ENCODE assay signal across 1 cellular context in the genomic region with DNA sequence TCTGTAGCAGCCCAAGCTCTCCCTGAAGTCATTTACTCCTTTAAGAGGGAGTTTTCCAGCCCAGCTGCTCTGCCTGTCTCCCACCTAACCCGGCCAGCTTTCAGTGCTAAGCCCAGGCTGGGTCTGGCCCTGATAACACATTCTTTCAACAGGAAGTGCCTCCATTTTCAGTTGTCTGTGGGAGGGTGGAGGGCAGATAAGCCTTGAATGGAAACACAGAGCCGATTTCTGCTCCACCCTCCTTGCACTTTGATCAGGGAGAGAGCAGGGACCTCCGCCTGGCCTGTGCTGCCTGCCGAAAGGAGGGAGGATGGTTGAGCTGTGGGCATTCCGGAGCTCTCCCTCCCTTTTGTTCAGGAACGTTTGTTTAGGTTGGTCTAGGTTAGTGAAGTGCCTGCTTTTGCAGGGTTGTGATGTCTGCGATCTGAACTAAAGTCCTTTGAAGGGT.
TF ChIP-seq lines count a peak whose summit lies in the region.

No MANE protein-coding gene starts in this region.

TF ChIP-seq in HepG2, 621 proteins besides CTCF, POLR2A, EP300 and RAD21 (continued from another document and continues in another):
- TF ChIP-seq, protein P1, sequence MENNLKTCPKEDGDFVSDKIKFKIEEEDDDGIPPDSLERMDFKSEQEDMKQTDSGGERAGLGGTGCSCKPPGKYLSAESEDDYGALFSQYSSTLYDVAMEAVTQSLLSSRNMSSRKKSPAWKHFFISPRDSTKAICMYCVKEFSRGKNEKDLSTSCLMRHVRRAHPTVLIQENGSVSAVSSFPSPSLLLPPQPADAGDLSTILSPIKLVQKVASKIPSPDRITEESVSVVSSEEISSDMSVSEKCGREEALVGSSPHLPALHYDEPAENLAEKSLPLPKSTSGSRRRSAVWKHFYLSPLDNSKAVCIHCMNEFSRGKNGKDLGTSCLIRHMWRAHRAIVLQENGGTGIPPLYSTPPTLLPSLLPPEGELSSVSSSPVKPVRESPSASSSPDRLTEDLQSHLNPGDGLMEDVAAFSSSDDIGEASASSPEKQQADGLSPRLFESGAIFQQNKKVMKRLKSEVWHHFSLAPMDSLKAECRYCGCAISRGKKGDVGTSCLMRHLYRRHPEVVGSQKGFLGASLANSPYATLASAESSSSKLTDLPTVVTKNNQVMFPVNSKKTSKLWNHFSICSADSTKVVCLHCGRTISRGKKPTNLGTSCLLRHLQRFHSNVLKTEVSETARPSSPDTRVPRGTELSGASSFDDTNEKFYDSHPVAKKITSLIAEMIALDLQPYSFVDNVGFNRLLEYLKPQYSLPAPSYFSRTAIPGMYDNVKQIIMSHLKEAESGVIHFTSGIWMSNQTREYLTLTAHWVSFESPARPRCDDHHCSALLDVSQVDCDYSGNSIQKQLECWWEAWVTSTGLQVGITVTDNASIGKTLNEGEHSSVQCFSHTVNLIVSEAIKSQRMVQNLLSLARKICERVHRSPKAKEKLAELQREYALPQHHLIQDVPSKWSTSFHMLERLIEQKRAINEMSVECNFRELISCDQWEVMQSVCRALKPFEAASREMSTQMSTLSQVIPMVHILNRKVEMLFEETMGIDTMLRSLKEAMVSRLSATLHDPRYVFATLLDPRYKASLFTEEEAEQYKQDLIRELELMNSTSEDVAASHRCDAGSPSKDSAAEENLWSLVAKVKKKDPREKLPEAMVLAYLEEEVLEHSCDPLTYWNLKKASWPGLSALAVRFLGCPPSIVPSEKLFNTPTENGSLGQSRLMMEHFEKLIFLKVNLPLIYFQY (CRISPR knock-in tag; IDR thresholded peaks at IDR 0.05; ENCODE audit: borderline replicate concordance) = no peak
- TF ChIP-seq KMT2A (CRISPR knock-in tag; IDR thresholded peaks at IDR 0.05) = peak; percentile 62
- no peak for TF ChIP-seq NR2F2 (IDR thresholded peaks at IDR 0.05; ENCODE audit: borderline replicate concordance, low read depth)
- TF ChIP-seq CCAR2 (optimal IDR thresholded peaks at IDR 0.05; ENCODE audit: low read depth, low read length) = peak; percentile 57
- TF ChIP-seq ZNF883 (CRISPR knock-in tag; IDR thresholded peaks at IDR 0.05; ENCODE audit: not compliant biosample characterization) = no peak
- TF ChIP-seq SP1 (IDR thresholded peaks at IDR 0.05) = no peak
- no peak for TF ChIP-seq SP1 (CRISPR knock-in tag; IDR thresholded peaks at IDR 0.05)
- TF ChIP-seq ZNF225 (CRISPR knock-in tag; IDR thresholded peaks at IDR 0.05) = no peak
- TF ChIP-seq, protein P2, sequence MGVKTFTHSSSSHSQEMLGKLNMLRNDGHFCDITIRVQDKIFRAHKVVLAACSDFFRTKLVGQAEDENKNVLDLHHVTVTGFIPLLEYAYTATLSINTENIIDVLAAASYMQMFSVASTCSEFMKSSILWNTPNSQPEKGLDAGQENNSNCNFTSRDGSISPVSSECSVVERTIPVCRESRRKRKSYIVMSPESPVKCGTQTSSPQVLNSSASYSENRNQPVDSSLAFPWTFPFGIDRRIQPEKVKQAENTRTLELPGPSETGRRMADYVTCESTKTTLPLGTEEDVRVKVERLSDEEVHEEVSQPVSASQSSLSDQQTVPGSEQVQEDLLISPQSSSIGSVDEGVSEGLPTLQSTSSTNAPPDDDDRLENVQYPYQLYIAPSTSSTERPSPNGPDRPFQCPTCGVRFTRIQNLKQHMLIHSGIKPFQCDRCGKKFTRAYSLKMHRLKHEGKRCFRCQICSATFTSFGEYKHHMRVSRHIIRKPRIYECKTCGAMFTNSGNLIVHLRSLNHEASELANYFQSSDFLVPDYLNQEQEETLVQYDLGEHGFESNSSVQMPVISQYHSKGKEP (CRISPR knock-in tag; IDR thresholded peaks at IDR 0.05) = no peak
- TF ChIP-seq SRSF9 (IDR thresholded peaks at IDR 0.05; ENCODE audit: borderline replicate concordance, insufficient read depth, low read depth, low read length, poor library complexity, severe bottlenecking) = no peak
- TF ChIP-seq, protein P3, sequence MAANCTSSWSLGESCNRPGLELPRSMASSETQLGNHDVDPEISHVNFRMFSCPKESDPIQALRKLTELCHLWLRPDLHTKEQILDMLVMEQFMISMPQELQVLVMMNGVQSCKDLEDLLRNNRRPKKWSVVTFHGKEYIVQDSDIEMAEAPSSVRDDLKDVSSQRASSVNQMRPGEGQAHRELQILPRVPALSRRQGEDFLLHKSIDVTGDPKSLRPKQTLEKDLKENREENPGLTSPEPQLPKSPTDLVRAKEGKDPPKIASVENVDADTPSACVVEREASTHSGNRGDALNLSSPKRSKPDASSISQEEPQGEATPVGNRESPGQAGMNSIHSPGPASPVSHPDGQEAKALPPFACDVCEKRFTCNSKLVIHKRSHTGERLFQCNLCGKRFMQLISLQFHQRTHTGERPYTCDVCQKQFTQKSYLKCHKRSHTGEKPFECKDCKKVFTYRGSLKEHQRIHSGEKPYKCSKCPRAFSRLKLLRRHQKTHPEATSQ (CRISPR knock-in tag; IDR thresholded peaks at IDR 0.05; ENCODE audit: borderline replicate concordance) = no peak
- TF ChIP-seq XBP1 (CRISPR knock-in tag; IDR thresholded peaks at IDR 0.05) = no peak
- TF ChIP-seq, protein P4, sequence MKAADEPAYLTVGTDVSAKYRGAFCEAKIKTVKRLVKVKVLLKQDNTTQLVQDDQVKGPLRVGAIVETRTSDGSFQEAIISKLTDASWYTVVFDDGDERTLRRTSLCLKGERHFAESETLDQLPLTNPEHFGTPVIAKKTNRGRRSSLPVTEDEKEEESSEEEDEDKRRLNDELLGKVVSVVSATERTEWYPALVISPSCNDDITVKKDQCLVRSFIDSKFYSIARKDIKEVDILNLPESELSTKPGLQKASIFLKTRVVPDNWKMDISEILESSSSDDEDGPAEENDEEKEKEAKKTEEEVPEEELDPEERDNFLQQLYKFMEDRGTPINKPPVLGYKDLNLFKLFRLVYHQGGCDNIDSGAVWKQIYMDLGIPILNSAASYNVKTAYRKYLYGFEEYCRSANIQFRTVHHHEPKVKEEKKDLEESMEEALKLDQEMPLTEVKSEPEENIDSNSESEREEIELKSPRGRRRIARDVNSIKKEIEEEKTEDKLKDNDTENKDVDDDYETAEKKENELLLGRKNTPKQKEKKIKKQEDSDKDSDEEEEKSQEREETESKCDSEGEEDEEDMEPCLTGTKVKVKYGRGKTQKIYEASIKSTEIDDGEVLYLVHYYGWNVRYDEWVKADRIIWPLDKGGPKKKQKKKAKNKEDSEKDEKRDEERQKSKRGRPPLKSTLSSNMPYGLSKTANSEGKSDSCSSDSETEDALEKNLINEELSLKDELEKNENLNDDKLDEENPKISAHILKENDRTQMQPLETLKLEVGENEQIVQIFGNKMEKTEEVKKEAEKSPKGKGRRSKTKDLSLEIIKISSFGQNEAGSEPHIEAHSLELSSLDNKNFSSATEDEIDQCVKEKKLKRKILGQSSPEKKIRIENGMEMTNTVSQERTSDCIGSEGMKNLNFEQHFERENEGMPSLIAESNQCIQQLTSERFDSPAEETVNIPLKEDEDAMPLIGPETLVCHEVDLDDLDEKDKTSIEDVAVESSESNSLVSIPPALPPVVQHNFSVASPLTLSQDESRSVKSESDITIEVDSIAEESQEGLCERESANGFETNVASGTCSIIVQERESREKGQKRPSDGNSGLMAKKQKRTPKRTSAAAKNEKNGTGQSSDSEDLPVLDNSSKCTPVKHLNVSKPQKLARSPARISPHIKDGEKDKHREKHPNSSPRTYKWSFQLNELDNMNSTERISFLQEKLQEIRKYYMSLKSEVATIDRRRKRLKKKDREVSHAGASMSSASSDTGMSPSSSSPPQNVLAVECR (CRISPR knock-in tag; IDR thresholded peaks at IDR 0.05; ENCODE audit: borderline replicate concordance) = peak; percentile 30; the same call in 1 of the 2 replicates
- no peak for TF ChIP-seq ZNF598 (CRISPR knock-in tag; IDR thresholded peaks at IDR 0.05; ENCODE audit: borderline replicate concordance)
- no peak for TF ChIP-seq PCBP2 (optimal IDR thresholded peaks at IDR 0.05; ENCODE audit: low read depth, low read length, poor library complexity, severe bottlenecking)
- TF ChIP-seq ZNF205 (CRISPR knock-in tag; IDR thresholded peaks at IDR 0.05) = 0 out of 2 replicates have a peak, but pooled peaks have one; percentile 27
- TF ChIP-seq ZNF34 (CRISPR knock-in tag; IDR thresholded peaks at IDR 0.05; ENCODE audit: borderline replicate concordance) = no peak
- TF ChIP-seq RFX3 (CRISPR knock-in tag; IDR thresholded peaks at IDR 0.05) = no peak
- TF ChIP-seq ZNF678 (CRISPR knock-in tag; IDR thresholded peaks at IDR 0.05) = no peak
- TF ChIP-seq, protein P5, sequence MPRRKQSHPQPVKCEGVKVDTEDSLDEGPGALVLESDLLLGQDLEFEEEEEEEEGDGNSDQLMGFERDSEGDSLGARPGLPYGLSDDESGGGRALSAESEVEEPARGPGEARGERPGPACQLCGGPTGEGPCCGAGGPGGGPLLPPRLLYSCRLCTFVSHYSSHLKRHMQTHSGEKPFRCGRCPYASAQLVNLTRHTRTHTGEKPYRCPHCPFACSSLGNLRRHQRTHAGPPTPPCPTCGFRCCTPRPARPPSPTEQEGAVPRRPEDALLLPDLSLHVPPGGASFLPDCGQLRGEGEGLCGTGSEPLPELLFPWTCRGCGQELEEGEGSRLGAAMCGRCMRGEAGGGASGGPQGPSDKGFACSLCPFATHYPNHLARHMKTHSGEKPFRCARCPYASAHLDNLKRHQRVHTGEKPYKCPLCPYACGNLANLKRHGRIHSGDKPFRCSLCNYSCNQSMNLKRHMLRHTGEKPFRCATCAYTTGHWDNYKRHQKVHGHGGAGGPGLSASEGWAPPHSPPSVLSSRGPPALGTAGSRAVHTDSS (CRISPR knock-in tag; conservative IDR thresholded peaks at IDR 0.05) = no peak
- TF ChIP-seq SMAD9 (CRISPR knock-in tag; IDR thresholded peaks at IDR 0.05) = no peak
- no peak for TF ChIP-seq ZFP36 (IDR thresholded peaks at IDR 0.05; ENCODE audit: borderline replicate concordance, low read depth, low read length, partially characterized antibody)
- no peak for TF ChIP-seq NFIC (IDR thresholded peaks at IDR 0.05; ENCODE audit: low read length)
- no peak for TF ChIP-seq MTA3 (CRISPR knock-in tag; IDR thresholded peaks at IDR 0.05)
- TF ChIP-seq EZH2 (conservative IDR thresholded peaks at IDR 0.05; ENCODE audit: low read depth, low read length) = no peak
- TF ChIP-seq, protein P6, sequence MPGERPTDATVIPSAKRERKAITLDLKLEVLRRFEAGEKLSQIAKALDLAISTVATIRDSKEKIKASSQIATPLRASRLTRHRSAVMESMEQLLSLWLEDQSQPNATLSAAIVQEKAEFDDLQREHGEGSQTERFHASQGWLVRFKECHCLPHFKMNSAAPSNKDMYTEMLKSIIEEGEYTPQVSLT (CRISPR knock-in tag; IDR thresholded peaks at IDR 0.05; ENCODE audit: borderline replicate concordance, low read depth) = no peak
- TF ChIP-seq ZNF136 (CRISPR knock-in tag; IDR thresholded peaks at IDR 0.05; ENCODE audit: low read depth) = no peak
- peak; percentile 44 for TF ChIP-seq RARA (CRISPR knock-in tag; IDR thresholded peaks at IDR 0.05)
- no peak for TF ChIP-seq NCOA5 (CRISPR knock-in tag; IDR thresholded peaks at IDR 0.05)
- peak; percentile 73 for TF ChIP-seq NCOA2 (CRISPR knock-in tag; IDR thresholded peaks at IDR 0.05)
- TF ChIP-seq, protein P7, sequence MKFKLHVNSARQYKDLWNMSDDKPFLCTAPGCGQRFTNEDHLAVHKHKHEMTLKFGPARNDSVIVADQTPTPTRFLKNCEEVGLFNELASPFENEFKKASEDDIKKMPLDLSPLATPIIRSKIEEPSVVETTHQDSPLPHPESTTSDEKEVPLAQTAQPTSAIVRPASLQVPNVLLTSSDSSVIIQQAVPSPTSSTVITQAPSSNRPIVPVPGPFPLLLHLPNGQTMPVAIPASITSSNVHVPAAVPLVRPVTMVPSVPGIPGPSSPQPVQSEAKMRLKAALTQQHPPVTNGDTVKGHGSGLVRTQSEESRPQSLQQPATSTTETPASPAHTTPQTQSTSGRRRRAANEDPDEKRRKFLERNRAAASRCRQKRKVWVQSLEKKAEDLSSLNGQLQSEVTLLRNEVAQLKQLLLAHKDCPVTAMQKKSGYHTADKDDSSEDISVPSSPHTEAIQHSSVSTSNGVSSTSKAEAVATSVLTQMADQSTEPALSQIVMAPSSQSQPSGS (CRISPR knock-in tag; IDR thresholded peaks at IDR 0.05) = peak; percentile 38; the same call in 1 of the 2 replicates
- no peak for TF ChIP-seq ZBTB7A (CRISPR knock-in tag; IDR thresholded peaks at IDR 0.05)
- TF ChIP-seq MYNN (CRISPR knock-in tag; IDR thresholded peaks at IDR 0.05; ENCODE audit: low read depth) = no peak
- TF ChIP-seq ZNF891 (CRISPR knock-in tag; IDR thresholded peaks at IDR 0.05) = no peak
- TF ChIP-seq ZNF790 (CRISPR knock-in tag; IDR thresholded peaks at IDR 0.05; ENCODE audit: borderline replicate concordance) = no peak
- TF ChIP-seq, protein P8, sequence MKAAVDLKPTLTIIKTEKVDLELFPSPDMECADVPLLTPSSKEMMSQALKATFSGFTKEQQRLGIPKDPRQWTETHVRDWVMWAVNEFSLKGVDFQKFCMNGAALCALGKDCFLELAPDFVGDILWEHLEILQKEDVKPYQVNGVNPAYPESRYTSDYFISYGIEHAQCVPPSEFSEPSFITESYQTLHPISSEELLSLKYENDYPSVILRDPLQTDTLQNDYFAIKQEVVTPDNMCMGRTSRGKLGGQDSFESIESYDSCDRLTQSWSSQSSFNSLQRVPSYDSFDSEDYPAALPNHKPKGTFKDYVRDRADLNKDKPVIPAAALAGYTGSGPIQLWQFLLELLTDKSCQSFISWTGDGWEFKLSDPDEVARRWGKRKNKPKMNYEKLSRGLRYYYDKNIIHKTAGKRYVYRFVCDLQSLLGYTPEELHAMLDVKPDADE (CRISPR knock-in tag; IDR thresholded peaks at IDR 0.05) = no peak
- no peak for TF ChIP-seq ATRX (CRISPR knock-in tag; IDR thresholded peaks at IDR 0.05; ENCODE audit: borderline replicate concordance)
- no peak for TF ChIP-seq TRIM24 (CRISPR knock-in tag; IDR thresholded peaks at IDR 0.05)
- no peak for TF ChIP-seq KDM4B (CRISPR knock-in tag; IDR thresholded peaks at IDR 0.05)
- TF ChIP-seq ZNF605 (CRISPR knock-in tag; IDR thresholded peaks at IDR 0.05) = no peak
- TF ChIP-seq YEATS4 (CRISPR knock-in tag; IDR thresholded peaks at IDR 0.05; ENCODE audit: borderline replicate concordance) = peak; percentile 72
- no peak for TF ChIP-seq ZNF547 (CRISPR knock-in tag; IDR thresholded peaks at IDR 0.05)
- TF ChIP-seq ETV6 (CRISPR knock-in tag; conservative IDR thresholded peaks at IDR 0.05) = no peak
- no peak for TF ChIP-seq ZBTB3 (CRISPR knock-in tag; IDR thresholded peaks at IDR 0.05; ENCODE audit: borderline replicate concordance, low read depth)
- TF ChIP-seq, protein P9, sequence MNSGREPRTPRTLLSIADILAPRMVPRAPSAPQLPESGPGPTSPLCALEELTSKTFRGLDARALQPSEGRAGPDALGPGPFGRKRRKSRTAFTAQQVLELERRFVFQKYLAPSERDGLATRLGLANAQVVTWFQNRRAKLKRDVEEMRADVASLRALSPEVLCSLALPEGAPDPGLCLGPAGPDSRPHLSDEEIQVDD (CRISPR knock-in tag; IDR thresholded peaks at IDR 0.05; ENCODE audit: borderline replicate concordance) = no peak
- peak; percentile 85 for TF ChIP-seq GABPB1 (CRISPR knock-in tag; IDR thresholded peaks at IDR 0.05)
